ENCODE assay signal across 6 cellular contexts in the genomic region with DNA sequence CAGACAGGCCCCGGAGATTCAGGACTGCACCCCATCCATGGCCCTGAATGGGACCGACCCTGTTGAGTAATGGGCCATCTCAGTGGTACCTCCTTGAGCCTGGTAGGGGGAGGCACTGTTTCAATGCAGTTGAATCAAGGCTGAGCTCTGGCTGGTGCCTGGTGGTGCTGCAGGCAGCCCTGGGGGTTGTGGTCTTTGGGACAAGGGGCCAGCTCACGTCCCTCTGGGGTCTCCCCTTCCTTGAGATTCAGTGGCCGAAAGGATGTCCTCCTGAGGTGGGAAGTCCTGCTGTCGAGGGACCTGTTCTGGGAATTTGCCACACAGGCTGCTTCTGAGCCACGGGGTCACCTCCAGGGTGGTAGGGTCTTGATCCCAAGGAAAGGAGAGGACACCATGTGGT.
DNase-seq lines count a peak whose midpoint lies in the region; TF ChIP-seq lines count a peak whose summit lies in the region.
"Not testable (repeated sequence)": the region's sequence is repeated elsewhere in the genome, so short reads cannot be mapped to it uniquely, and the experiment has no call there.

No MANE protein-coding gene starts in this region.

- H3K18ac ChIP-seq in neuronal stem cell (ENCODE audit: low read length): not testable (repeated sequence)

- H3K9me3 ChIP-seq in esophagus muscularis mucosa: peaks cover 0 to 68% (median 26%) of the 10 kb centered on the region in 4 donors
- H3K9me3 ChIP-seq in neuronal stem cell (replicated peaks in 1 of 2; ENCODE audit: control insufficient read depth in 2 of 2, insufficient read depth in 1 of 2, low read depth in 1 of 2, low read length in 2 of 2): peaks cover 4 to 27% of the 10 kb centered on the region in 2 donors

- not testable (repeated sequence) for TF ChIP-seq CTCF in esophagus muscularis mucosa (IDR thresholded peaks at IDR 0.05)

- intact Hi-C loops in esophagus muscularis mucosa (cut with DNase I): not testable (repeated sequence)

- H2AFZ ChIP-seq in neuronal stem cell (ENCODE audit: low read length): not testable (repeated sequence)

- WGBS in esophagus muscularis mucosa: 67% methylated on average over 1 of the region's 6 CpGs
- WGBS in neuronal stem cell (ENCODE audit: extremely low coverage in 2 of 2, insufficient read length in 2 of 2, insufficient replicate concordance in 1 of 2), 2 donors: no CpG with 5 or more reads among the region's 6 CpGs

- not testable (repeated sequence) for H3K4me1 ChIP-seq in esophagus muscularis mucosa; neuronal stem cell (ENCODE audit: control insufficient read depth in 2 of 2, insufficient read depth in 1 of 2, low read depth in 1 of 2, low read length in 2 of 2)

- not testable (repeated sequence) for H3K36me3 ChIP-seq in esophagus muscularis mucosa; neuronal stem cell (replicated peaks in 1 of 2; ENCODE audit: control insufficient read depth in 2 of 2, insufficient read depth in 2 of 2, low read length in 2 of 2)

- TF ChIP-seq EP300 in esophagus muscularis mucosa (IDR thresholded peaks at IDR 0.05): not testable (repeated sequence)

- not testable (repeated sequence) for H2BK5ac ChIP-seq in neuronal stem cell (ENCODE audit: low read length)

- TF ChIP-seq POLR2A in esophagus muscularis mucosa (IDR thresholded peaks at IDR 0.05; ENCODE audit: low read depth): not testable (repeated sequence)

- H4K91ac ChIP-seq in neuronal stem cell (ENCODE audit: low read depth, low read length, poor library complexity): not testable (repeated sequence)

- not testable (repeated sequence) for H3K4me2 ChIP-seq in neuronal stem cell (ENCODE audit: insufficient read depth, low read length, poor library complexity, severe bottlenecking)

- not testable (repeated sequence) for H2BK120ac ChIP-seq in neuronal stem cell (ENCODE audit: low read depth, low read length)

- not testable (repeated sequence) for H2BK15ac ChIP-seq in neuronal stem cell (ENCODE audit: low read length)

- H3K23ac ChIP-seq in neuronal stem cell (ENCODE audit: low read depth, low read length, poor library complexity): not testable (repeated sequence)

- peak; percentile 3 for DNase-seq in activated CD4-positive, alpha-beta T cell treated with anti-CD3 and anti-CD28 coated beads for 1 hour
- peak; percentile 17 for DNase-seq in activated CD8-positive, alpha-beta memory T cell treated with anti-CD3 and anti-CD28 coated beads, Interleukin-2, amount 50 U/mL, for 48 hours
- DNase-seq in activated effector memory CD4-positive, alpha-beta T cell treated with anti-CD3 and anti-CD28 coated beads, Interleukin-2, amount 50 U/mL, for 16 hours: peak; percentile 30
- DNase-seq in esophagus muscularis mucosa (ENCODE audit: extremely low spot score): peak; percentile 60
- not testable (repeated sequence) for DNase-seq in neuronal stem cell (ENCODE audit: low spot score)
- DNase-seq in stimulated activated CD8-positive, alpha-beta memory T cell treated with anti-CD3 and anti-CD28 coated beads, Interleukin-4, amount 100 ng/mL, for 48 hours: peak; percentile 10

- H3K27me3 ChIP-seq in esophagus muscularis mucosa; neuronal stem cell (ENCODE audit: control insufficient read depth in 3 of 3, insufficient read depth in 3 of 3, low read depth in 1 of 3, low read length in 3 of 3): not testable (repeated sequence)

- not testable (repeated sequence) for H3K4me3 ChIP-seq in esophagus muscularis mucosa; neuronal stem cell (ENCODE audit: low read length in 2 of 2)

- H3K9ac ChIP-seq in neuronal stem cell (ENCODE audit: low read depth, low read length, poor library complexity): not testable (repeated sequence)

- peak overlapping the region; percentile 17 for H4K8ac ChIP-seq in neuronal stem cell (ENCODE audit: low read depth, low read length)

- H3K4ac ChIP-seq in neuronal stem cell (ENCODE audit: low read length): not testable (repeated sequence)

- H3K27ac ChIP-seq in esophagus muscularis mucosa (replicated peaks in 1 of 4); neuronal stem cell (replicated peaks; ENCODE audit: low read length): not testable (repeated sequence)

- not testable (repeated sequence) for H3K14ac ChIP-seq in neuronal stem cell (ENCODE audit: low read length)

- not testable (repeated sequence) for H3K79me1 ChIP-seq in neuronal stem cell (ENCODE audit: low read depth, low read length)

- H2AK5ac ChIP-seq in neuronal stem cell (ENCODE audit: low read depth, low read length): not testable (repeated sequence)

- not testable (repeated sequence) for H2BK12ac ChIP-seq in neuronal stem cell (ENCODE audit: low read length)
